In the genomic region with DNA sequence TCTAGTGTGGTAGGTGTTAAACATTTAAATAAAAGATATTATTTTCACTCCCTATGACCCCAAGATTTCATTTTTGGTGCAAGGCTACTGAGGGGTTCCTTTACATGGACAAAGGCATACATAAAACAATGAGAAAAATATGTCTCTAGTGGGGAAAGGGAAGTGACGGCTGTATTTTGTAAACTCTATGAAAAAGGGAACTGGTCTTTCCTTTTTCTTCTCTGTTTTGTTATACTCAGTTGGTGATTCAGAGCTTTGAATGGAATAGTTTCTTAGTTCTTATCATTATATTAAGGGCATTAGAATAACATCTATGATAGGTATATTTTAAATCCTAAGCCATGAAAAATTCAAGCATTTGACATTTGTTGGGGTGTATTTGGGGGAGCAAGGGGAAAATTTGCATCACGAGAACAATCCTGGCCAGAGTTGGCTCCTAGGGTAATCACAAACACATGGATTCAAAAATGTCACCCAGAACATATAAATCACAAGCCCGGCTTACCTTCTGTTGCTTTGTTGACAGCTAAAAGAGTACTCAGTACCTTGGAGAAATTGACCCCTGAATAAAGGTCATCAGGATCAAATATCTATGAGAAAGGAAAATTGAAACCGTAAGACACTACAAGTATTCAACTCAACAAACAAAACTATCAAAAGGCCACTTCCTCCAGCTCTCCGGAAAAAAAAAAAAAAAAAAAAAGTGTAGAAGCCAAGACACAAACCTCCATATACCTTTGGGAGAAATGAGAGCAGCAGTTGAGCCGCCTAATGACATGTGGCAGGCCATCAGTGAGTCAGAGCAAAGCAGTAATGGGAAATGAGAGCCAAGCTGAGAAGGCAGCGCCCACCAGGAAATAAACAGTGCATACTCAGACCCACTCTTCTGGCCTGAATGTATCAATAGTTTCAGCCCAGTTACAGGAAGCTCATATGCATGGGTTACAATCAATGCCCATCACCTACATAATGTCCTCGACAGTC, we compare ENCODE assay signal across 9 cellular contexts. TPM values are rescaled to one million over a fixed set of nuclear protein-coding genes. Genes with fewer than 3 reads are reported as not detected.
DNase-seq lines count a peak whose midpoint lies in the region; ATAC-seq and TF ChIP-seq lines count a peak whose summit lies in the region.
"Had no signal": no experiment of that assay in that cellular context is flagged by ENCODE, and none has a peak within 500 bp of the region (broad histone marks: within the 10 kb centered on the region; RNA-seq: fewer than 3 reads in every experiment).

No MANE protein-coding gene starts in this region.

- peaks cover 47% of the 10 kb centered on the region for H3K36me3 Mint-ChIP-seq in activated CD8-positive, alpha-beta memory T cell treated with anti-CD3 and anti-CD28 coated beads, Interleukin-2, amount 10 ng/mL, durations not matched to agents 7 days and 5 days

- H3K4me1 ChIP-seq in gastrocnemius medialis (peaks cover 66 to 72% of the 10 kb centered on the region in 2 donors), ascending aorta (no peaks in the 10 kb centered on the region)

- CTCF ChIA-PET in activated CD8-positive, alpha-beta memory T cell treated with anti-CD3 and anti-CD28 coated beads, Interleukin-2, amount 10 ng/mL, durations not matched to agents 7 days and 5 days (lab: Charles Lee), result interaction anchor here (0.8 kb wide), 1 partner anchor 18 kb away, joined by 3 read pairs; no protein-coding TSS in a partner anchor

- TF ChIP-seq CTCF in gastrocnemius medialis (IDR thresholded peaks at IDR 0.05 in 4 of 5, conservative IDR thresholded peaks at IDR 0.05 in 1 of 5) (no peak), ascending aorta (IDR thresholded peaks at IDR 0.05) (no peak)

- H3K9me3 Mint-ChIP-seq in activated CD8-positive, alpha-beta memory T cell treated with anti-CD3 and anti-CD28 coated beads, Interleukin-2, amount 10 ng/mL, durations not matched to agents 7 days and 5 days (ENCODE audit: low read depth), result no peaks in the 10 kb centered on the region

- peak; percentile 81 for ATAC-seq in activated CD8-positive, alpha-beta memory T cell treated with anti-CD3 and anti-CD28 coated beads, Interleukin-2, amount 10 ng/mL, durations not matched to agents 7 days and 5 days
- ATAC-seq in HG03060 (IDR thresholded peaks at IDR 0.05; ENCODE audit: low read depth, unreplicated experiment) (peak; percentile 43), gastrocnemius medialis (peak; percentile 75 to 81)

- H3K9me3 ChIP-seq in gastrocnemius medialis (no peaks in the 10 kb centered on the region), ascending aorta (no peaks in the 10 kb centered on the region)

- H3K4me3 ChIP-seq in gastrocnemius medialis (no peak overlapping the region), ascending aorta (no peak overlapping the region)

- H3K27ac ChIP-seq in gastrocnemius medialis (peak overlapping the region; percentile 80 to 86 (median 84)), ascending aorta (peak overlapping the region in 1 of 2 donors; percentile 15)

- peak overlapping the region; percentile 83 for H3K27ac Mint-ChIP-seq in activated CD8-positive, alpha-beta memory T cell treated with anti-CD3 and anti-CD28 coated beads, Interleukin-2, amount 10 ng/mL, durations not matched to agents 7 days and 5 days

- intact Hi-C loops in gastrocnemius medialis (cut with DNase I; ENCODE audit: low total_unique reads), result no loop called here
- intact Hi-C loops in ascending aorta (cut with DNase I), result no loop called here

- TF ChIP-seq POLR2A in gastrocnemius medialis (IDR thresholded peaks at IDR 0.05), result no peak

- H3K36me3 ChIP-seq in gastrocnemius medialis (no peaks in the 10 kb centered on the region), ascending aorta (no peaks in the 10 kb centered on the region)

- DNase-seq in activated CD8-positive, alpha-beta memory T cell treated with anti-CD3 and anti-CD28 coated beads, Interleukin-2, amount 10 ng/mL, durations not matched to agents 7 days and 5 days, result peak; percentile 49
- DNase-seq in activated CD8-positive, alpha-beta memory T cell treated with anti-CD3 and anti-CD28 coated beads, Interleukin-2, amount 50 U/mL, for 48 hours, result no peak
- DNase-seq in UCSD-AML1 (lab: John Stamatoyannopoulos, UW; ENCODE audit: unreplicated experiment) (peak; percentile 19), gastrocnemius medialis (peak in 1 of 2 donors; percentile 34), ascending aorta (ENCODE audit: low spot score in 2 of 2) (no peak), NCI-H1105 (lab: John Stamatoyannopoulos, UW) (no peak), iPS-NIHi7 (ENCODE audit: extremely low spot score) (no peak)
- DNase-seq: mammary epithelial cell had no signal

- no peak overlapping the region for H3K4me3 Mint-ChIP-seq in activated CD8-positive, alpha-beta memory T cell treated with anti-CD3 and anti-CD28 coated beads, Interleukin-2, amount 10 ng/mL, durations not matched to agents 7 days and 5 days

- H3K27me3 ChIP-seq in gastrocnemius medialis (no peaks in the 10 kb centered on the region), ascending aorta (no peaks in the 10 kb centered on the region)

- in situ Hi-C loops in gastrocnemius medialis (cut with MboI; ENCODE audit: low sequenced_read_pairs in 4 of 4), result no loop called here

- no peaks in the 10 kb centered on the region for H3K27me3 Mint-ChIP-seq in activated CD8-positive, alpha-beta memory T cell treated with anti-CD3 and anti-CD28 coated beads, Interleukin-2, amount 10 ng/mL, durations not matched to agents 7 days and 5 days

- peaks cover 77% of the 10 kb centered on the region for H3K4me1 Mint-ChIP-seq in activated CD8-positive, alpha-beta memory T cell treated with anti-CD3 and anti-CD28 coated beads, Interleukin-2, amount 10 ng/mL, durations not matched to agents 7 days and 5 days

RNA-seq across cellular contexts. Expression of gene ARHGEF6, which starts 33.4 kb away (rescaled TPM):
- 100 to 1,000 TPM; 108 to 126 TPM for total RNA-seq in activated CD8-positive, alpha-beta memory T cell treated with anti-CD3 and anti-CD28 coated beads, Interleukin-2, amount 10 ng/mL, durations not matched to agents 7 days and 5 days
- total RNA-seq in gastrocnemius medialis (10 to 100 TPM; 15.0 to 29.9 (median 24.5) TPM), ascending aorta (17.6 TPM)

Comparison
In these comparisons a context has a peak if more than half of its experiments do, and no peak if none do; other contexts are left out.
1. DNase-seq: peak in activated CD8-positive, alpha-beta memory T cell treated with anti-CD3 and anti-CD28 coated beads, Interleukin-2, amount 10 ng/mL, durations not matched to agents 7 days and 5 days (single experiment) and UCSD-AML1 (single experiment); none in activated CD8-positive, alpha-beta memory T cell treated with anti-CD3 and anti-CD28 coated beads, Interleukin-2, amount 50 U/mL, for 48 hours (single experiment), ascending aorta (0 of 2), NCI-H1105 (single experiment) and iPS-NIHi7 (single experiment).
2. Peak in every context shown above with its lines, with median percentiles within 50 percentile points of each other: ATAC-seq.